Comparison of ENCODE assay signal across 12 cellular contexts in the genomic region with DNA sequence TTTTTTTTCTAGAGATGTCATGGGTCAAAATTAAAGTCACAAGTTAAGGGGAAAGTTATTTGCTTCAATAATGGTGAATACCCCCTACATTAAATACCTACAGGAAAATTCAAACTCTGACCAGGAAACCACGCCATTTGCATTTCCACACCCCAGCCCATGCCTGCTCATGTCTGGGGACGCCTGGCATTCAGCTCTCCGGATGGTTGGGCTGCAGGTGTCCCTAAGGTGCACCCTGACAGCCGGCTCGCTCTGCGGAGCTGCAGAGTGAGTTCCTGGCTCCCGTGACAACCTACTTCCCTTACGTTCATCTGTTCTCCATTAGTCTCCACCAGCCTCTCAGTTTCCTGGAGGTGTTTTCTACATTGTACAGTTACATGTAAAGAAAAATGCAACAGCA.
A peak's percentile ranks its signal among the peaks of the same experiment; 100 is the strongest.
DNase-seq lines count a peak whose midpoint lies in the region; ATAC-seq and TF ChIP-seq lines count a peak whose summit lies in the region.
"Had no signal": no experiment of that assay in that cellular context is flagged by ENCODE, and none has a peak within 500 bp of the region (broad histone marks: within the 10 kb centered on the region; RNA-seq: fewer than 3 reads in every experiment).

No MANE protein-coding gene starts in this region.

- in situ Hi-C loops in G401 (cut with HindIII; ENCODE audit: low sequenced_read_pairs), result no loop called here

- DNase-seq in HT-29 (ENCODE audit: low spot score) (no peak), NCI-H2081 (lab: John Stamatoyannopoulos, UW) (no peak), G401 (ENCODE audit: low spot score) (no peak)
- DNase-seq in activated effector memory CD4-positive, alpha-beta T cell treated with anti-CD3 and anti-CD28 coated beads, Interleukin-2, amount 50 U/mL, for 16 hours, result no peak
- DNase-seq: NCI-H1436 treated with DMSO at 0.1 percent for 48 hours, SK-N-SH, small intestine had no signal

- H3K27ac ChIP-seq in C4-2B, result peak overlapping the region; percentile 85
- H3K27ac ChIP-seq in VCaP, result peak overlapping the region; percentile 89
- H3K27ac ChIP-seq: cardiac muscle cell had no signal

- TF ChIP-seq CTCF in C4-2B (conservative IDR thresholded peaks at IDR 0.05) (no peak), VCaP (conservative IDR thresholded peaks at IDR 0.05) (no peak)

- peak; percentile 86 for ATAC-seq in GM19328 (IDR thresholded peaks at IDR 0.05; ENCODE audit: unreplicated experiment)
- peak; percentile 87 for ATAC-seq in HG03095 (IDR thresholded peaks at IDR 0.05; ENCODE audit: unreplicated experiment)
